10 cellular contexts compared by ENCODE assay signal in the genomic region with DNA sequence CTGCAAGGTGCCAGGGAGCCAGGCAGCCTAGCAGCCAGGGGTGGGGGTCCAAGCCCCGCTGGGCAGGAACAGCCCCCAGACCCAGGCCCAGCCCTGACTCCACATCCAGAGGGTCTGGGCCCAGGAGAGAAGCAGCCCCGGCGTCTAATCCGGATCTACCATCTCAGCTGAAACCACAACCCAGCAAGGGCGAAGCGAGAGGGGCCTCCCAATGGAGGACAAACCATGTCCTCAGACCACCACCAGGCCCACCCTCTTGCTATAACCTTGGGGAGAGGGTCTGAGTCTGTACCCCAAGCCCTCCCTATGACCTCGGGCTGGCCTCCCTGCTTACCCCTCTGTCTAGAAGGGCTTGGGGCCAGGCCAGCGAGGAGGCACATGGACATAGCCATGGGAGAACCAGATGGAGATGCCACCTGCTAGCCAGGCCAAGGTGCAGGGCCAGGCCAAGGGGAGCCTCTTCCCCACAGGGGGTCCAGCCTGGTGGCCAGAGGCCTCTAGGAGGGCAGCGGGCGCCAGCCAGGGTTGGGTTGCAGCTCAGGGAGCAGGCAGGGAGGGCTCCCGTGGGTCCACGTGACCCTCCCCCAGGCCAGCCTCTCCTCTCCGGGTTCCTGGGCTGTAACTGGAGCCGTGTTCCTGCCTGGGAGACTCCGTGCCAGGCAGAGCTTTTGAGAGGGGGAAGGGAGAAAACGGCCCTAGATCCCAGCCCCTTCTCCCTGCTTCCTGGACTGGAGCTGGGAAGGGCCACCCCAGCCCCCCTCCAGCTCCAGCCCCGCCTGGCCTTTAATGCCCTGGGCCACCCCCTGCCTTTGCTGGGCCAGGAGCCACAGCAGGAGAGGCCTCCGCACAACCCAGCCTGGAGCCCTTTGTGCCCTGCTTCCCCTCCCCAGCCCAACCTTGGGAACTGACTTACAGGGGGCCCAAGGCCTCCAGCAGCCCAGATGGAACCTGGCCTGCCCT. TPM values are rescaled to one million over a fixed set of nuclear protein-coding genes. Genes with fewer than 3 reads are reported as not detected.
A peak's percentile ranks its signal among the peaks of the same experiment; 100 is the strongest.
DNase-seq lines count a peak whose midpoint lies in the region; ATAC-seq and TF ChIP-seq lines count a peak whose summit lies in the region.
"Had no signal": no experiment of that assay in that cellular context is flagged by ENCODE, and none has a peak within 500 bp of the region (broad histone marks: within the 10 kb centered on the region; RNA-seq: fewer than 3 reads in every experiment).

No MANE protein-coding gene starts in this region.

- no peak overlapping the region for H3K27ac Mint-ChIP-seq in activated naive CD4-positive, alpha-beta T cell treated with anti-CD3 and anti-CD28 coated beads, Interleukin-2, amount 50 U/mL, for 24 hours
- no peak overlapping the region for H3K27ac Mint-ChIP-seq in activated naive CD4-positive, alpha-beta T cell treated with anti-CD3 and anti-CD28 coated beads for 36 hours
- peak overlapping the region; percentile 86 for H3K27ac Mint-ChIP-seq in MCF 10A (ENCODE audit: low read depth, unreplicated experiment)
- H3K27ac Mint-ChIP-seq: CD14-positive monocyte had no signal

- ATAC-seq in upper lobe of right lung (no peak), HG02840 (IDR thresholded peaks at IDR 0.05; ENCODE audit: low FRiP score, unreplicated experiment) (no peak)

- DNase-seq in activated naive CD4-positive, alpha-beta T cell treated with anti-CD3 and anti-CD28 coated beads for 36 hours: no peak
- DNase-seq in MCF 10A (ENCODE audit: unreplicated experiment) (no peak), mesenteric fat pad (ENCODE audit: low spot score) (peak; percentile 76), upper lobe of right lung (peak; percentile 66), EL (no peak), AML-193 (lab: John Stamatoyannopoulos, UW) (no peak)

- no peaks in the 10 kb centered on the region for H3K36me3 ChIP-seq in upper lobe of right lung

- no peaks in the 10 kb centered on the region for H3K9me3 ChIP-seq in upper lobe of right lung

- POLR2A ChIA-PET in MCF 10A (lab: Yijun Ruan, JAX): interaction anchor here (0.5 to 4.7 kb wide), 16 partner anchors 10 to 464 kb away, joined by 3 to 61 read pairs (median 4); no protein-coding TSS in a partner anchor

- H3K9me3 Mint-ChIP-seq in activated naive CD4-positive, alpha-beta T cell treated with anti-CD3 and anti-CD28 coated beads, Interleukin-2, amount 50 U/mL, for 24 hours: no peaks in the 10 kb centered on the region
- H3K9me3 Mint-ChIP-seq in activated naive CD4-positive, alpha-beta T cell treated with anti-CD3 and anti-CD28 coated beads for 36 hours: no peaks in the 10 kb centered on the region
- H3K9me3 Mint-ChIP-seq in MCF 10A (ENCODE audit: unreplicated experiment): no peaks in the 10 kb centered on the region
- H3K9me3 Mint-ChIP-seq: central memory CD8-positive, alpha-beta T cell had no signal

- peaks cover 22% of the 10 kb centered on the region for H3K4me1 ChIP-seq in upper lobe of right lung

- H3K36me3 Mint-ChIP-seq in activated naive CD4-positive, alpha-beta T cell treated with anti-CD3 and anti-CD28 coated beads, Interleukin-2, amount 50 U/mL, for 24 hours: no peaks in the 10 kb centered on the region
- no peaks in the 10 kb centered on the region for H3K36me3 Mint-ChIP-seq in activated naive CD4-positive, alpha-beta T cell treated with anti-CD3 and anti-CD28 coated beads for 36 hours (ENCODE audit: low read depth)
- no peaks in the 10 kb centered on the region for H3K36me3 Mint-ChIP-seq in MCF 10A (ENCODE audit: insufficient read depth, unreplicated experiment)
- H3K36me3 Mint-ChIP-seq: CD14-positive monocyte had no signal

- H3K27me3 ChIP-seq in upper lobe of right lung: peaks cover 11% of the 10 kb centered on the region

- peak overlapping the region; percentile 55 for H3K4me3 ChIP-seq in upper lobe of right lung

- peak overlapping the region; percentile 72 for H3K27ac ChIP-seq in upper lobe of right lung

- peaks cover 3% of the 10 kb centered on the region for H3K27me3 Mint-ChIP-seq in activated naive CD4-positive, alpha-beta T cell treated with anti-CD3 and anti-CD28 coated beads, Interleukin-2, amount 50 U/mL, for 24 hours
- peaks cover 7% of the 10 kb centered on the region for H3K27me3 Mint-ChIP-seq in activated naive CD4-positive, alpha-beta T cell treated with anti-CD3 and anti-CD28 coated beads for 36 hours (ENCODE audit: low read depth)
- no peaks in the 10 kb centered on the region for H3K27me3 Mint-ChIP-seq in MCF 10A (ENCODE audit: insufficient read depth, unreplicated experiment)

- CTCF ChIA-PET in activated naive CD4-positive, alpha-beta T cell treated with anti-CD3 and anti-CD28 coated beads for 36 hours (lab: Charles Lee): interaction anchor here (0.7 kb wide), 1 partner anchor 182 kb away, joined by 3 read pairs; no protein-coding TSS in a partner anchor
- CTCF ChIA-PET in MCF 10A (lab: Yijun Ruan, JAX): interaction anchor here (0.5 to 4.7 kb wide), 22 partner anchors 9 to 464 kb away, joined by 3 to 79 read pairs (median 4); no protein-coding TSS in a partner anchor

- H3K4me1 Mint-ChIP-seq in activated naive CD4-positive, alpha-beta T cell treated with anti-CD3 and anti-CD28 coated beads, Interleukin-2, amount 50 U/mL, for 24 hours: peaks cover 6% of the 10 kb centered on the region
- peaks cover 5% of the 10 kb centered on the region for H3K4me1 Mint-ChIP-seq in activated naive CD4-positive, alpha-beta T cell treated with anti-CD3 and anti-CD28 coated beads for 36 hours (ENCODE audit: low read depth)
- peaks cover 14% of the 10 kb centered on the region for H3K4me1 Mint-ChIP-seq in MCF 10A (ENCODE audit: insufficient read depth, unreplicated experiment)

- intact Hi-C loops in activated naive CD4-positive, alpha-beta T cell treated with anti-CD3 and anti-CD28 coated beads for 36 hours (cut with micrococcal nuclease): loop anchor here (10.0 kb wide), 1 partner anchor 400 kb away; no protein-coding TSS in a partner anchor
- intact Hi-C loops in MCF 10A (cut with micrococcal nuclease): loop anchor here (5.0 kb wide), 1 partner anchor 142 kb away; no protein-coding TSS in a partner anchor
- intact Hi-C loops in upper lobe of right lung (cut with DNase I): loop anchor here (5.0 to 10.0 kb wide), 2 partner anchors 183 to 460 kb away; no protein-coding TSS in a partner anchor

- H3K4me3 Mint-ChIP-seq in activated naive CD4-positive, alpha-beta T cell treated with anti-CD3 and anti-CD28 coated beads, Interleukin-2, amount 50 U/mL, for 24 hours: peak overlapping the region; percentile 69
- H3K4me3 Mint-ChIP-seq in activated naive CD4-positive, alpha-beta T cell treated with anti-CD3 and anti-CD28 coated beads for 36 hours: no peak overlapping the region
- H3K4me3 Mint-ChIP-seq in MCF 10A (ENCODE audit: unreplicated experiment): peak overlapping the region; percentile 66

- TF ChIP-seq CTCF in MCF 10A (IDR thresholded peaks at IDR 0.05; ENCODE audit: unreplicated experiment) (no peak), upper lobe of right lung (IDR thresholded peaks at IDR 0.05) (no peak)

- BruUV-seq in MCF 10A (replicated peaks; lab: Mats Ljungman, UMichigan): no TSS peak

RNA-seq across cellular contexts. Expression of a gene that starts 2.5 kb away (rescaled TPM):
- total RNA-seq in activated naive CD4-positive, alpha-beta T cell treated with anti-CD3 and anti-CD28 coated beads for 36 hours: not detected
- total RNA-seq in MCF 10A (2022) (2.6 and 6.6 TPM in 2 replicates), mesenteric fat pad (1.3 TPM), upper lobe of right lung (10.2 TPM)

Comparison
In these comparisons a context has a peak if more than half of its experiments do, and no peak if none do; other contexts are left out.
1. DNase-seq: peak in mesenteric fat pad (single experiment) and upper lobe of right lung (single experiment); none in activated naive CD4-positive, alpha-beta T cell treated with anti-CD3 and anti-CD28 coated beads for 36 hours (single experiment), MCF 10A (single experiment), EL (single experiment) and AML-193 (0 of 2).